In genomic region chr14:105480807-105481801, GRCh38 we compare ENCODE assay signal across 8 cellular contexts. TPM values are rescaled to one million over a fixed set of nuclear protein-coding genes. Genes with fewer than 3 reads are reported as not detected.
DNase-seq lines count a peak whose midpoint lies in the region; ATAC-seq and TF ChIP-seq lines count a peak whose summit lies in the region.

No MANE protein-coding gene starts in this region.

- peak overlapping the region; percentile 81 for H3K27ac ChIP-seq in BLaER1
- peak overlapping the region; percentile 21 for H3K27ac ChIP-seq in HUES48 (ENCODE audit: low read depth, low read length)

- H3K9me3 Mint-ChIP-seq in endothelial cell (ENCODE audit: unreplicated experiment): no peaks in the 10 kb centered on the region

- H3K27me3 ChIP-seq in BLaER1 (peaks cover 59% of the 10 kb centered on the region), HUES48 (ENCODE audit: control insufficient read depth, insufficient read depth, low read length) (peaks cover 87% of the 10 kb centered on the region), NT2/D1 (ENCODE audit: insufficient read depth, insufficient read length) (peaks cover 15% of the 10 kb centered on the region)

- H3K36me3 ChIP-seq in BLaER1: no peaks in the 10 kb centered on the region
- H3K36me3 ChIP-seq in HUES48 (ENCODE audit: control insufficient read depth, insufficient read depth, low read length): no peaks in the 10 kb centered on the region
- H3K36me3 ChIP-seq in NT2/D1 (ENCODE audit: insufficient read depth, insufficient read length, low read length): peaks cover 6% of the 10 kb centered on the region

- H3K4me1 ChIP-seq in BLaER1 (peaks cover 86% of the 10 kb centered on the region), HUES48 (ENCODE audit: control insufficient read depth, insufficient read depth, low read length) (peaks cover 15% of the 10 kb centered on the region), NT2/D1 (ENCODE audit: insufficient read depth, insufficient read length) (peaks cover 40% of the 10 kb centered on the region)

- peaks cover 22% of the 10 kb centered on the region for H3K4me1 Mint-ChIP-seq in endothelial cell (ENCODE audit: unreplicated experiment)

- peak overlapping the region; percentile 91 for H3K27ac Mint-ChIP-seq in endothelial cell (ENCODE audit: unreplicated experiment)

- H3K9me3 ChIP-seq in BLaER1: no peaks in the 10 kb centered on the region
- H3K9me3 ChIP-seq in HUES48 (ENCODE audit: control insufficient read depth, insufficient read depth, low read length): no peaks in the 10 kb centered on the region
- H3K9me3 ChIP-seq in NT2/D1 (ENCODE audit: insufficient read depth, low read length): no peaks in the 10 kb centered on the region

- H3K4me2 ChIP-seq in BLaER1: peak overlapping the region; percentile 99

- H3K4me3 ChIP-seq in BLaER1 (peak overlapping the region; percentile 63), HUES48 (ENCODE audit: low read depth, low read length) (0 out of 2 replicates have a peak overlapping the region, but pooled peaks have one; percentile 33), NT2/D1 (ENCODE audit: insufficient read length, low read depth) (peak overlapping the region; percentile 40)

- peak; percentile 97 for TF ChIP-seq CTCF in endothelial cell (IDR thresholded peaks at IDR 0.05; ENCODE audit: unreplicated experiment)

- H3K27me3 Mint-ChIP-seq in endothelial cell (ENCODE audit: unreplicated experiment): peaks cover 41% of the 10 kb centered on the region

- DNase-seq in NT2/D1 (ENCODE audit: low read depth, low spot score) (peak; percentile 77), endothelial cell (ENCODE audit: low spot score) (peak; percentile 99), middle frontal gyrus (ENCODE audit: extremely low spot score, low spot score) (peak; percentile 79)
- DNase-seq in activated CD8-positive, alpha-beta memory T cell treated with anti-CD3 and anti-CD28 coated beads, Interleukin-2, amount 50 U/mL, for 48 hours: peak; percentile 99
- peak; percentile 80 to 81 for DNase-seq in stimulated activated CD8-positive, alpha-beta memory T cell treated with anti-CD3 and anti-CD28 coated beads, Interleukin-4, amount 100 ng/mL, for 1 hour (ENCODE audit: low read depth in 2 of 2, low spot score in 1 of 2)

- ATAC-seq in GM19452 (IDR thresholded peaks at IDR 0.05; ENCODE audit: unreplicated experiment): peak; percentile 66

- no peak overlapping the region for H3K4me3 Mint-ChIP-seq in endothelial cell (ENCODE audit: unreplicated experiment)

- peaks cover 52% of the 10 kb centered on the region for H4K20me1 ChIP-seq in BLaER1

- H3K36me3 Mint-ChIP-seq in endothelial cell (ENCODE audit: low read depth, unreplicated experiment): peaks cover 7% of the 10 kb centered on the region

- H3K9ac ChIP-seq in BLaER1: peak overlapping the region; percentile 68
- H3K9ac ChIP-seq in HUES48 (ENCODE audit: low read depth, low read length): peak overlapping the region; percentile 27; the same call in 1 of the 2 replicates
- H3K9ac ChIP-seq in NT2/D1 (ENCODE audit: insufficient read length, low read depth): peak overlapping the region; percentile 80

RNA-seq across cellular contexts. Expression of gene CRIP1, which starts 5.6 kb away (rescaled TPM):
- 2.5 TPM for total RNA-seq in endothelial cell (ENCODE audit: unreplicated experiment)

RNA-seq across cellular contexts. Expression of gene CRIP2, which starts 6.5 kb away (rescaled TPM):
- total RNA-seq in endothelial cell (ENCODE audit: unreplicated experiment): 67.4 TPM

RNA-seq across cellular contexts. Expression of gene TEDC1, which starts 9.9 kb away (rescaled TPM):
- total RNA-seq in endothelial cell (ENCODE audit: unreplicated experiment): 11.5 TPM

RNA-seq across cellular contexts. Expression of gene TMEM121, which starts 45.3 kb away (rescaled TPM):
- total RNA-seq in endothelial cell (ENCODE audit: unreplicated experiment): 1.6 TPM

Comparison
In these comparisons a context has a peak if more than half of its experiments do, and no peak if none do; other contexts are left out.
1. Peak in every context shown above with its lines: DNase-seq, ATAC-seq, H3K4me3 ChIP-seq and H3K27ac ChIP-seq.
2. H3K9ac ChIP-seq: peak in every context shown above with its lines; median percentile 80 in NT2/D1; 68 in BLaER1; 27 in HUES48.